ENCODE assay signal across 8 cellular contexts in the genomic region with DNA sequence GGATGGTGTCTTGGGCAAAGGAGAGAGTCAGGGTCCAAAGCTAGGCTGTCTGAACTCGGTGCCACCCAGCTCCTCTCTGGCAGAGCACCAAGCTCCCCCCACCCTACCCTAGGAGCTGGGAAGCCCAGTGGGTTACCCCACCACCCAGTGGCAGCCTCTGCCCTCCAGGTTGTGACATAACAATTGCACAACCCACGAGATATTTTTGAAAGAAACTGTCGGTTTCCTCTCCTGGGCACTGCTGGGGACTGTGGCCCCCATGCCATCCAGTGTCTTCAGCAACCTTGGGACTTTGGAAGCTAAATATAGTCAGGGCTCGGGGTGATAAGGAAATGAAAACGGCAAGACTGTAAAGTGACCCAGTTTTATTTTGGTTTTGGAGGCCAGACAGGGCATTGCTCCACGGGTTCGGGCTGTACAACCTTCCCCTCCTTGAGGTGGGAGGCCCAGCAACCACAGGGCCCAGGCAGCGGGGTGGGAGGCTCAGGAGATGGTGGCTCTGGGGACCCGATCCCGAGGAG.
DNase-seq lines count a peak whose midpoint lies in the region; ATAC-seq lines count a peak whose summit lies in the region.

No MANE protein-coding gene starts in this region.

- no peak overlapping the region for H3K27ac Mint-ChIP-seq in activated naive CD8-positive, alpha-beta T cell treated with anti-CD3 and anti-CD28 coated beads, Interleukin-2, amount 50 U/mL, for 24 hours

- peaks cover 12% of the 10 kb centered on the region for H3K4me1 Mint-ChIP-seq in activated naive CD8-positive, alpha-beta T cell treated with anti-CD3 and anti-CD28 coated beads, Interleukin-2, amount 50 U/mL, for 24 hours

- peaks cover 27% of the 10 kb centered on the region for H3K27me3 ChIP-seq in iPS-15b (ENCODE audit: control insufficient read depth, insufficient read depth, low read length)

- no peaks in the 10 kb centered on the region for H3K36me3 Mint-ChIP-seq in activated naive CD8-positive, alpha-beta T cell treated with anti-CD3 and anti-CD28 coated beads, Interleukin-2, amount 50 U/mL, for 24 hours (ENCODE audit: low read depth)

- DNase-seq in HuH-7.5 (ENCODE audit: low spot score) (peak; percentile 24), superior temporal gyrus (ENCODE audit: extremely low spot score) (no peak)
- no peak for DNase-seq in activated naive CD8-positive, alpha-beta T cell treated with anti-CD3 and anti-CD28 coated beads, Interleukin-2, amount 50 U/mL, for 24 hours
- DNase-seq in NK-92 treated with Interleukin-12 subunit alpha and Interleukin-12 subunit beta, amount 100 ng/mL, for 24 hours (lab: John Stamatoyannopoulos, UW), result no peak

- peak overlapping the region; percentile 47 for H3K9ac ChIP-seq in iPS-15b (ENCODE audit: low read depth, low read length)

- no peaks in the 10 kb centered on the region for H3K36me3 ChIP-seq in iPS-15b (ENCODE audit: control insufficient read depth, insufficient read depth, low read length)

- peak overlapping the region; percentile 74 for H3K4me3 Mint-ChIP-seq in activated naive CD8-positive, alpha-beta T cell treated with anti-CD3 and anti-CD28 coated beads, Interleukin-2, amount 50 U/mL, for 24 hours

- no peaks in the 10 kb centered on the region for H3K9me3 ChIP-seq in iPS-15b (ENCODE audit: control insufficient read depth, insufficient read depth, low read length)

- peak overlapping the region in 17 of 21 experiments; percentile 5 to 93 (median 79) for H3K27ac ChIP-seq in skin epidermis

- peak overlapping the region; percentile 58 for H3K4me3 ChIP-seq in iPS-15b (ENCODE audit: low read depth, low read length)
- peak overlapping the region; percentile 44 to 84 (median 75) for H3K4me3 ChIP-seq in skin epidermis

- H3K4me1 ChIP-seq in iPS-15b (ENCODE audit: control insufficient read depth, insufficient read depth, low read length), result peaks cover 3% of the 10 kb centered on the region

- ATAC-seq in activated naive CD8-positive, alpha-beta T cell treated with anti-CD3 and anti-CD28 coated beads, Interleukin-2, amount 50 U/mL, for 24 hours, result no peak
- ATAC-seq in GM18517 (IDR thresholded peaks at IDR 0.05; ENCODE audit: unreplicated experiment), result no peak
- ATAC-seq in GM19035 (IDR thresholded peaks at IDR 0.05; ENCODE audit: unreplicated experiment), result no peak

- no peaks in the 10 kb centered on the region for H3K9me3 Mint-ChIP-seq in activated naive CD8-positive, alpha-beta T cell treated with anti-CD3 and anti-CD28 coated beads, Interleukin-2, amount 50 U/mL, for 24 hours

- peaks cover 15% of the 10 kb centered on the region for H3K27me3 Mint-ChIP-seq in activated naive CD8-positive, alpha-beta T cell treated with anti-CD3 and anti-CD28 coated beads, Interleukin-2, amount 50 U/mL, for 24 hours
